Comparison of ENCODE assay signal across 18 cellular contexts in genomic region chr12:981956-982355, GRCh38. TPM values are rescaled to one million over a fixed set of nuclear protein-coding genes. Genes with fewer than 3 reads are reported as not detected.
A peak's percentile ranks its signal among the peaks of the same experiment; 100 is the strongest.
DNase-seq lines count a peak whose midpoint lies in the region; ATAC-seq, FAIRE-seq and TF ChIP-seq lines count a peak whose summit lies in the region.
"Had no signal": no experiment of that assay in that cellular context is flagged by ENCODE, and none has a peak within 500 bp of the region (broad histone marks: within the 10 kb centered on the region; RNA-seq: fewer than 3 reads in every experiment).

No MANE protein-coding gene starts in this region.

- CTCF ChIA-PET in A549 (lab: Yijun Ruan, JAX): interaction anchor here (0.6 to 1.3 kb wide), 2 partner anchors 10 to 136 kb away, joined by 3 read pairs; no protein-coding TSS in a partner anchor
- CTCF ChIA-PET in activated CD4-positive, alpha-beta T cell treated with anti-CD3 and anti-CD28 coated beads for 36 hours (lab: Charles Lee): interaction anchor here (0.7 to 1.1 kb wide), 4 partner anchors 10 to 111 kb away, joined by 3 to 4 read pairs (median 3); no protein-coding TSS in a partner anchor

- DNase-seq in A549 (ENCODE audit: low read depth in 1 of 2, low spot score in 1 of 2) (no peak), GM23248 (peak; percentile 41), amniotic epithelial cell (ENCODE audit: low read depth) (peak; percentile 36), fibroblast of villous mesenchyme (ENCODE audit: low read depth) (peak; percentile 52), GF-D8 (lab: John Stamatoyannopoulos, UW) (no peak)
- no peak for DNase-seq in activated CD4-positive, alpha-beta T cell treated with anti-CD3 and anti-CD28 coated beads for 36 hours
- DNase-seq: AML-193, DND-41, HCEC 1CT, MM.1S, NCI-H1694 treated with DMSO at 0.1 percent for 48 hours, NCI-H748 treated with DMSO at 0.1 percent for 48 hours, RPMI8226, SIG-M5 had no signal

- ATAC-seq in A549 (peak; percentile 19 to 36; a peak in 1 of 6 replicates), HG03521 (IDR thresholded peaks at IDR 0.05; ENCODE audit: unreplicated experiment) (no peak)
- no peak for ATAC-seq in activated CD4-positive, alpha-beta T cell treated with anti-CD3 and anti-CD28 coated beads for 36 hours

- 80% methylated on average over 3 of the region's 3 CpGs for WGBS in A549 (ENCODE audit: missing lambda C conversion rate)
- WGBS in GM23248 (ENCODE audit: low coverage in 1 of 2, low lambda C conversion rate in 2 of 2, missing lambda C conversion rate in 2 of 2), 2 experiments: 69 to 81% methylated on average over 3 of the region's 3 CpGs

- in situ Hi-C loops in GM23248 (cut with MboI): no loop called here

- TF ChIP-seq EP300 in A549 (IDR thresholded peaks at IDR 0.05): no peak

- no peak for TF ChIP-seq CTCF in A549 (IDR thresholded peaks at IDR 0.05)
- no peak for TF ChIP-seq CTCF in fibroblast of villous mesenchyme (IDR thresholded peaks at IDR 0.05; ENCODE audit: insufficient read depth, low read depth, low read length)

- H3K27me3 Mint-ChIP-seq in activated CD4-positive, alpha-beta T cell treated with anti-CD3 and anti-CD28 coated beads for 36 hours: no peaks in the 10 kb centered on the region
- H3K27me3 Mint-ChIP-seq: IgD-negative memory B cell had no signal

- no peak overlapping the region for H3K27ac Mint-ChIP-seq in activated CD4-positive, alpha-beta T cell treated with anti-CD3 and anti-CD28 coated beads for 36 hours
- H3K27ac Mint-ChIP-seq: IgD-negative memory B cell had no signal

- no peak overlapping the region for H3K4me2 ChIP-seq in A549
- no peak overlapping the region for H3K4me2 ChIP-seq in GM23248 (ENCODE audit: unreplicated experiment)

- no peaks in the 10 kb centered on the region for H3K36me3 Mint-ChIP-seq in activated CD4-positive, alpha-beta T cell treated with anti-CD3 and anti-CD28 coated beads for 36 hours (ENCODE audit: low read depth)
- H3K36me3 Mint-ChIP-seq: IgD-negative memory B cell had no signal

- H3K27ac ChIP-seq in A549: no peak overlapping the region
- no peak overlapping the region for H3K27ac ChIP-seq in GM23248
- H3K27ac ChIP-seq: C4-2B had no signal

- H2AFZ ChIP-seq in GM23248: no peak overlapping the region

- no peaks in the 10 kb centered on the region for H4K20me1 ChIP-seq in GM23248 (ENCODE audit: insufficient read depth)

- intact Hi-C loops in activated CD4-positive, alpha-beta T cell treated with anti-CD3 and anti-CD28 coated beads for 36 hours (cut with DNase I, micrococcal nuclease): no loop called here

- no peak for FAIRE-seq in A549 (lab: Jason Lieb, UNC)
- FAIRE-seq: HTR-8/SVneo had no signal

- H3K9me3 ChIP-seq in A549: no peaks in the 10 kb centered on the region
- no peaks in the 10 kb centered on the region for H3K9me3 ChIP-seq in GM23248 (ENCODE audit: low read depth)

- no peaks in the 10 kb centered on the region for H3K79me2 ChIP-seq in GM23248 (ENCODE audit: insufficient read depth)

- H3K27me3 ChIP-seq in GM23248 (replicated peaks; ENCODE audit: insufficient read depth): no peaks in the 10 kb centered on the region

- H3K4me1 ChIP-seq in A549 (no peaks in the 10 kb centered on the region), GM23248 (ENCODE audit: insufficient read depth) (no peaks in the 10 kb centered on the region)

- no peak for TF ChIP-seq POLR2A in A549 (IDR thresholded peaks at IDR 0.05; ENCODE audit: low read length)

- H3K4me3 ChIP-seq in A549: no peak overlapping the region
- no peak overlapping the region for H3K4me3 ChIP-seq in GM23248
- H3K4me3 ChIP-seq in fibroblast of villous mesenchyme (ENCODE audit: low read depth, low read length): no peak overlapping the region

- H3K9ac ChIP-seq in GM23248: no peak overlapping the region

- no peaks in the 10 kb centered on the region for H3K36me3 ChIP-seq in GM23248 (ENCODE audit: low read depth)

- POLR2A ChIA-PET in A549 (lab: Yijun Ruan, JAX): no interaction called here
- POLR2A ChIA-PET in activated CD4-positive, alpha-beta T cell treated with anti-CD3 and anti-CD28 coated beads for 36 hours (lab: Charles Lee): interaction anchor here (0.6 kb wide), 1 partner anchor 230 kb away, joined by 3 read pairs; no protein-coding TSS in a partner anchor

- peaks cover 2% of the 10 kb centered on the region for H3K4me1 Mint-ChIP-seq in activated CD4-positive, alpha-beta T cell treated with anti-CD3 and anti-CD28 coated beads for 36 hours

- TF ChIP-seq RAD21 in A549 (conservative IDR thresholded peaks at IDR 0.05 in 1 of 2, IDR thresholded peaks at IDR 0.05 in 1 of 2): no peak

- H3F3A ChIP-seq in GM23248 (ENCODE audit: insufficient read depth): 0 out of 2 replicates have a peak, but pooled peaks cover 3% of the 10 kb centered on the region

- H3K9me2 ChIP-seq in GM23248 (ENCODE audit: insufficient read depth): no peaks in the 10 kb centered on the region

- H3K9me3 Mint-ChIP-seq in activated CD4-positive, alpha-beta T cell treated with anti-CD3 and anti-CD28 coated beads for 36 hours (ENCODE audit: low read depth): no peaks in the 10 kb centered on the region

- H3K4me3 Mint-ChIP-seq in activated CD4-positive, alpha-beta T cell treated with anti-CD3 and anti-CD28 coated beads for 36 hours: no peak overlapping the region
- H3K4me3 Mint-ChIP-seq: IgD-negative memory B cell had no signal

TF ChIP-seq in A549, 52 proteins besides CTCF, POLR2A, EP300 and RAD21:
- TF ChIP-seq ELK1 (IDR thresholded peaks at IDR 0.05; ENCODE audit: low read depth, low read length) (no peak), SREBF2 (IDR thresholded peaks at IDR 0.05) (no peak), ESRRA (IDR thresholded peaks at IDR 0.05; ENCODE audit: borderline replicate concordance, low read length) (no peak), EHMT2 (IDR thresholded peaks at IDR 0.05; ENCODE audit: low read depth) (no peak), KDM5A (IDR thresholded peaks at IDR 0.05) (no peak), CBX2 (IDR thresholded peaks at IDR 0.05; ENCODE audit: borderline replicate concordance, low read depth) (no peak), NR3C1 (IDR thresholded peaks at IDR 0.05) (no peak), NPAS2 (CRISPR knock-in tag; IDR thresholded peaks at IDR 0.05; ENCODE audit: borderline replicate concordance) (no peak), TFCP2L1 (CRISPR knock-in tag; IDR thresholded peaks at IDR 0.05) (no peak)

RNA-seq across cellular contexts. Expression of gene ERC1, which starts 9.1 kb away (rescaled TPM):
- polyA plus RNA-seq in A549 (2011; rRNA removed): 20.9 and 23.6 TPM in 2 replicates
- 6.5 and 11.9 TPM in 2 replicates for polyA plus RNA-seq in A549 (2012; cell fraction: cytosol; rRNA removed)
- polyA plus RNA-seq in A549 (2012; cell fraction: nucleus; rRNA removed): 9.8 and 13.5 TPM in 2 replicates
- polyA plus RNA-seq in A549 (2017; fragmentation: RNase III; extraction: RNeasy Plus Mini Kit Qiagen cat#74134 plus additional on column Dnase treatment): 12.6 to 14.2 TPM (median 13.6 TPM) in 3 replicates
- polyA minus RNA-seq in A549 (2011; rRNA and poly(A)+ RNA removed): 56.9 and 91.7 TPM in 2 replicates
- 23.3 and 26.4 TPM in 2 replicates for total RNA-seq in GM23248 (2014; rRNA removed; shearing (Covaris generic))
- 20.5 and 21.5 TPM in 2 replicates for polyA plus RNA-seq in GM23248 (2016; fragmentation: Nextera tagmentation; extraction: Ambion mirVana)
- 41.9 and 49.7 TPM in 2 replicates for total RNA-seq in fibroblast of villous mesenchyme
- total RNA-seq in activated CD4-positive, alpha-beta T cell treated with anti-CD3 and anti-CD28 coated beads for 36 hours: 10 to 100 TPM; 24.7 to 31.9 TPM

RNA-seq across cellular contexts. Expression of gene RAD52, which starts 32.5 kb away (rescaled TPM):
- polyA plus RNA-seq in A549 (2011; rRNA removed) (23.6 and 29.6 TPM in 2 replicates), A549 (2017; fragmentation: RNase III; extraction: RNeasy Plus Mini Kit Qiagen cat#74134 plus additional on column Dnase treatment) (11.6 to 12.9 TPM (median 12.9 TPM) in 3 replicates), GM23248 (2016; fragmentation: Nextera tagmentation; extraction: Ambion mirVana) (5.0 and 7.4 TPM in 2 replicates)
- polyA plus RNA-seq in A549 (2012; cell fraction: cytosol; rRNA removed): 9.8 and 10.5 TPM in 2 replicates
- polyA plus RNA-seq in A549 (2012; cell fraction: nucleus; rRNA removed): 23.3 and 25.0 TPM in 2 replicates
- 46.8 and 53.9 TPM in 2 replicates for polyA minus RNA-seq in A549 (2011; rRNA and poly(A)+ RNA removed)
- 16.1 and 20.0 TPM in 2 replicates for total RNA-seq in GM23248 (2014; rRNA removed; shearing (Covaris generic))
- total RNA-seq in fibroblast of villous mesenchyme: 10.3 and 15.1 TPM in 2 replicates
- total RNA-seq in activated CD4-positive, alpha-beta T cell treated with anti-CD3 and anti-CD28 coated beads for 36 hours: 10 to 100 TPM; 16.0 to 17.4 TPM

Comparison
In these comparisons a context has a peak if more than half of its experiments do, and no peak if none do; other contexts are left out.
1. ATAC-seq: peak in A549 (2 of 2); none in activated CD4-positive, alpha-beta T cell treated with anti-CD3 and anti-CD28 coated beads for 36 hours (single experiment) and HG03521 (single experiment).
2. DNase-seq: peak in GM23248 (single experiment), amniotic epithelial cell (single experiment) and fibroblast of villous mesenchyme (single experiment); none in A549 (0 of 2), GF-D8 (single experiment) and activated CD4-positive, alpha-beta T cell treated with anti-CD3 and anti-CD28 coated beads for 36 hours (single experiment).